1 cellular context compared by ENCODE assay signal in the genomic region with DNA sequence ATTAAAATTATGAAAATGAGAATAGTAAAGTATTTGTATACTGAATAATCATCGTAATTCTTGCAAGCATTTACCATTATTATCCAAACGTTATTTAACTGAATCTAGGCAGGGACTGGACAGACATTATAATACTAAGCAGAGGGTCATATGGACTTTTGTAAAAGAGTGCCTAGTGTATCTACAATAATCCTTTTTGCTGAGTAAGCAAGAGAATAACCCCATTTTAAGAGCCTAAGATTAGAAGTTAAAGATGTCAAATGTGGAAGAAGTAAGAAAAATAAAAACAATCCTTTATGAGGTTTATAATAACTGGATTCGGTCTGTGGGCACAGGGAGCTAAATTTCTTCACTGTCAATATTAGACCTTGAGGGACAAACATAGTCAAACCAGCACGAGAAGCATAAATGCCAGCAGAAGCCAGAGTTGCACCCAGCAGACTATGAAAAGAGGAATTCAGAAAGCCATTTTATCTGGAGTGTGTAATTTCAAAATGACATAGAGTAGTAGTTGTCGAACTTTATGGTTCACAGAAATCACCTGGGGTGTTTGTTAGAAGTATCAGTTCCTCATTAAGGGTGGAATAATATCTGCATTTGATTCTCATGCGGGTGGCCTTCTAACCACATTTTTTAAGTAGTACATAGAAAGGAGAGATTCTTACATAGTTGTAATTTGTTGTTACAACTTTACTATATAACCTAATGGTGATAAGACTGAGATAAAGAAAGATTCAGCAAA.
TF ChIP-seq lines count a peak whose summit lies in the region.

No MANE protein-coding gene starts in this region.

TF ChIP-seq in GM12878, 131 proteins besides CTCF, POLR2A, EP300 and RAD21 (continued from another document and continues in another):
- no peak for TF ChIP-seq NFYA (IDR thresholded peaks at IDR 0.05; ENCODE audit: borderline replicate concordance, low read depth, low read length)
- 0 out of 2 replicates have a peak, but pooled peaks have one; percentile 32 for TF ChIP-seq GATAD2B (conservative IDR thresholded peaks at IDR 0.05; ENCODE audit: low read depth)
- no peak for TF ChIP-seq BRCA1 (IDR thresholded peaks at IDR 0.05; ENCODE audit: low read depth, low read length)
- TF ChIP-seq RCOR1 (conservative IDR thresholded peaks at IDR 0.05; ENCODE audit: low read depth, low read length), result no peak
- TF ChIP-seq NR2C2 (IDR thresholded peaks at IDR 0.05; ENCODE audit: borderline replicate concordance, control insufficient read depth, insufficient read length, low read depth), result no peak
- TF ChIP-seq, protein P1, sequence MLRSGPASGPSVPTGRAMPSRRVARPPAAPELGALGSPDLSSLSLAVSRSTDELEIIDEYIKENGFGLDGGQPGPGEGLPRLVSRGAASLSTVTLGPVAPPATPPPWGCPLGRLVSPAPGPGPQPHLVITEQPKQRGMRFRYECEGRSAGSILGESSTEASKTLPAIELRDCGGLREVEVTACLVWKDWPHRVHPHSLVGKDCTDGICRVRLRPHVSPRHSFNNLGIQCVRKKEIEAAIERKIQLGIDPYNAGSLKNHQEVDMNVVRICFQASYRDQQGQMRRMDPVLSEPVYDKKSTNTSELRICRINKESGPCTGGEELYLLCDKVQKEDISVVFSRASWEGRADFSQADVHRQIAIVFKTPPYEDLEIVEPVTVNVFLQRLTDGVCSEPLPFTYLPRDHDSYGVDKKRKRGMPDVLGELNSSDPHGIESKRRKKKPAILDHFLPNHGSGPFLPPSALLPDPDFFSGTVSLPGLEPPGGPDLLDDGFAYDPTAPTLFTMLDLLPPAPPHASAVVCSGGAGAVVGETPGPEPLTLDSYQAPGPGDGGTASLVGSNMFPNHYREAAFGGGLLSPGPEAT (IDR thresholded peaks at IDR 0.05; ENCODE audit: low read depth), result peak; percentile 56; the same call in 1 of the 2 replicates
- TF ChIP-seq, protein P2, sequence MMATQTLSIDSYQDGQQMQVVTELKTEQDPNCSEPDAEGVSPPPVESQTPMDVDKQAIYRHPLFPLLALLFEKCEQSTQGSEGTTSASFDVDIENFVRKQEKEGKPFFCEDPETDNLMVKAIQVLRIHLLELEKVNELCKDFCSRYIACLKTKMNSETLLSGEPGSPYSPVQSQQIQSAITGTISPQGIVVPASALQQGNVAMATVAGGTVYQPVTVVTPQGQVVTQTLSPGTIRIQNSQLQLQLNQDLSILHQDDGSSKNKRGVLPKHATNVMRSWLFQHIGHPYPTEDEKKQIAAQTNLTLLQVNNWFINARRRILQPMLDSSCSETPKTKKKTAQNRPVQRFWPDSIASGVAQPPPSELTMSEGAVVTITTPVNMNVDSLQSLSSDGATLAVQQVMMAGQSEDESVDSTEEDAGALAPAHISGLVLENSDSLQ (IDR thresholded peaks at IDR 0.05), result no peak
- TF ChIP-seq IKZF1 (conservative IDR thresholded peaks at IDR 0.05), result peak; percentile 51
- TF ChIP-seq HCFC1 (IDR thresholded peaks at IDR 0.05; ENCODE audit: low read length), result no peak
- TF ChIP-seq NR2C1 (IDR thresholded peaks at IDR 0.05), result no peak
- TF ChIP-seq PAX8 (IDR thresholded peaks at IDR 0.05), result no peak
- TF ChIP-seq, protein P3, sequence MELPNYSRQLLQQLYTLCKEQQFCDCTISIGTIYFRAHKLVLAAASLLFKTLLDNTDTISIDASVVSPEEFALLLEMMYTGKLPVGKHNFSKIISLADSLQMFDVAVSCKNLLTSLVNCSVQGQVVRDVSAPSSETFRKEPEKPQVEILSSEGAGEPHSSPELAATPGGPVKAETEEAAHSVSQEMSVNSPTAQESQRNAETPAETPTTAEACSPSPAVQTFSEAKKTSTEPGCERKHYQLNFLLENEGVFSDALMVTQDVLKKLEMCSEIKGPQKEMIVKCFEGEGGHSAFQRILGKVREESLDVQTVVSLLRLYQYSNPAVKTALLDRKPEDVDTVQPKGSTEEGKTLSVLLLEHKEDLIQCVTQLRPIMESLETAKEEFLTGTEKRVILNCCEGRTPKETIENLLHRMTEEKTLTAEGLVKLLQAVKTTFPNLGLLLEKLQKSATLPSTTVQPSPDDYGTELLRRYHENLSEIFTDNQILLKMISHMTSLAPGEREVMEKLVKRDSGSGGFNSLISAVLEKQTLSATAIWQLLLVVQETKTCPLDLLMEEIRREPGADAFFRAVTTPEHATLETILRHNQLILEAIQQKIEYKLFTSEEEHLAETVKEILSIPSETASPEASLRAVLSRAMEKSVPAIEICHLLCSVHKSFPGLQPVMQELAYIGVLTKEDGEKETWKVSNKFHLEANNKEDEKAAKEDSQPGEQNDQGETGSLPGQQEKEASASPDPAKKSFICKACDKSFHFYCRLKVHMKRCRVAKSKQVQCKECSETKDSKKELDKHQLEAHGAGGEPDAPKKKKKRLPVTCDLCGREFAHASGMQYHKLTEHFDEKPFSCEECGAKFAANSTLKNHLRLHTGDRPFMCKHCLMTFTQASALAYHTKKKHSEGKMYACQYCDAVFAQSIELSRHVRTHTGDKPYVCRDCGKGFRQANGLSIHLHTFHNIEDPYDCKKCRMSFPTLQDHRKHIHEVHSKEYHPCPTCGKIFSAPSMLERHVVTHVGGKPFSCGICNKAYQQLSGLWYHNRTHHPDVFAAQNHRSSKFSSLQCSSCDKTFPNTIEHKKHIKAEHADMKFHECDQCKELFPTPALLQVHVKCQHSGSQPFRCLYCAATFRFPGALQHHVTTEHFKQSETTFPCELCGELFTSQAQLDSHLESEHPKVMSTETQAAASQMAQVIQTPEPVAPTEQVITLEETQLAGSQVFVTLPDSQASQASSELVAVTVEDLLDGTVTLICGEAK (IDR thresholded peaks at IDR 0.05; ENCODE audit: borderline replicate concordance), result no peak
- TF ChIP-seq ESRRA (IDR thresholded peaks at IDR 0.05; ENCODE audit: low read length), result no peak
- TF ChIP-seq NBN (IDR thresholded peaks at IDR 0.05), result no peak
- TF ChIP-seq SUPT20H (IDR thresholded peaks at IDR 0.05; ENCODE audit: borderline replicate concordance, control insufficient read depth, low read depth, low read length), result no peak
- TF ChIP-seq YBX1 (IDR thresholded peaks at IDR 0.05), result no peak
- TF ChIP-seq RAD51 (IDR thresholded peaks at IDR 0.05), result no peak
- TF ChIP-seq, protein P4, sequence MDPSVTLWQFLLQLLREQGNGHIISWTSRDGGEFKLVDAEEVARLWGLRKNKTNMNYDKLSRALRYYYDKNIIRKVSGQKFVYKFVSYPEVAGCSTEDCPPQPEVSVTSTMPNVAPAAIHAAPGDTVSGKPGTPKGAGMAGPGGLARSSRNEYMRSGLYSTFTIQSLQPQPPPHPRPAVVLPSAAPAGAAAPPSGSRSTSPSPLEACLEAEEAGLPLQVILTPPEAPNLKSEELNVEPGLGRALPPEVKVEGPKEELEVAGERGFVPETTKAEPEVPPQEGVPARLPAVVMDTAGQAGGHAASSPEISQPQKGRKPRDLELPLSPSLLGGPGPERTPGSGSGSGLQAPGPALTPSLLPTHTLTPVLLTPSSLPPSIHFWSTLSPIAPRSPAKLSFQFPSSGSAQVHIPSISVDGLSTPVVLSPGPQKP (IDR thresholded peaks at IDR 0.05; ENCODE audit: low read depth, low read length), result no peak
- TF ChIP-seq, protein P5, sequence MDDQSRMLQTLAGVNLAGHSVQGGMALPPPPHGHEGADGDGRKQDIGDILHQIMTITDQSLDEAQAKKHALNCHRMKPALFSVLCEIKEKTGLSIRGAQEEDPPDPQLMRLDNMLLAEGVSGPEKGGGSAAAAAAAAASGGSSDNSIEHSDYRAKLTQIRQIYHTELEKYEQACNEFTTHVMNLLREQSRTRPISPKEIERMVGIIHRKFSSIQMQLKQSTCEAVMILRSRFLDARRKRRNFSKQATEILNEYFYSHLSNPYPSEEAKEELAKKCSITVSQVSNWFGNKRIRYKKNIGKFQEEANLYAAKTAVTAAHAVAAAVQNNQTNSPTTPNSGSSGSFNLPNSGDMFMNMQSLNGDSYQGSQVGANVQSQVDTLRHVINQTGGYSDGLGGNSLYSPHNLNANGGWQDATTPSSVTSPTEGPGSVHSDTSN (IDR thresholded peaks at IDR 0.05; ENCODE audit: insufficient replicate concordance, low read depth, low read length), result no peak
- TF ChIP-seq TCF7 (IDR thresholded peaks at IDR 0.05; ENCODE audit: borderline replicate concordance), result no peak
- peak; percentile 27 for TF ChIP-seq MEF2B (IDR thresholded peaks at IDR 0.05; ENCODE audit: partially characterized antibody, poor library complexity, severe bottlenecking)
- no peak for TF ChIP-seq FOXK2 (IDR thresholded peaks at IDR 0.05)
- TF ChIP-seq, protein P6, sequence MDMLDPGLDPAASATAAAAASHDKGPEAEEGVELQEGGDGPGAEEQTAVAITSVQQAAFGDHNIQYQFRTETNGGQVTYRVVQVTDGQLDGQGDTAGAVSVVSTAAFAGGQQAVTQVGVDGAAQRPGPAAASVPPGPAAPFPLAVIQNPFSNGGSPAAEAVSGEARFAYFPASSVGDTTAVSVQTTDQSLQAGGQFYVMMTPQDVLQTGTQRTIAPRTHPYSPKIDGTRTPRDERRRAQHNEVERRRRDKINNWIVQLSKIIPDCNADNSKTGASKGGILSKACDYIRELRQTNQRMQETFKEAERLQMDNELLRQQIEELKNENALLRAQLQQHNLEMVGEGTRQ (IDR thresholded peaks at IDR 0.05; ENCODE audit: borderline replicate concordance, low read depth, low read length), result no peak
- no peak for TF ChIP-seq CHD2 (IDR thresholded peaks at IDR 0.05; ENCODE audit: borderline replicate concordance, low read depth, low read length)
- TF ChIP-seq, protein P7, sequence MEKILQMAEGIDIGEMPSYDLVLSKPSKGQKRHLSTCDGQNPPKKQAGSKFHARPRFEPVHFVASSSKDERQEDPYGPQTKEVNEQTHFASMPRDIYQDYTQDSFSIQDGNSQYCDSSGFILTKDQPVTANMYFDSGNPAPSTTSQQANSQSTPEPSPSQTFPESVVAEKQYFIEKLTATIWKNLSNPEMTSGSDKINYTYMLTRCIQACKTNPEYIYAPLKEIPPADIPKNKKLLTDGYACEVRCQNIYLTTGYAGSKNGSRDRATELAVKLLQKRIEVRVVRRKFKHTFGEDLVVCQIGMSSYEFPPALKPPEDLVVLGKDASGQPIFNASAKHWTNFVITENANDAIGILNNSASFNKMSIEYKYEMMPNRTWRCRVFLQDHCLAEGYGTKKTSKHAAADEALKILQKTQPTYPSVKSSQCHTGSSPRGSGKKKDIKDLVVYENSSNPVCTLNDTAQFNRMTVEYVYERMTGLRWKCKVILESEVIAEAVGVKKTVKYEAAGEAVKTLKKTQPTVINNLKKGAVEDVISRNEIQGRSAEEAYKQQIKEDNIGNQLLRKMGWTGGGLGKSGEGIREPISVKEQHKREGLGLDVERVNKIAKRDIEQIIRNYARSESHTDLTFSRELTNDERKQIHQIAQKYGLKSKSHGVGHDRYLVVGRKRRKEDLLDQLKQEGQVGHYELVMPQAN (conservative IDR thresholded peaks at IDR 0.05), result no peak
- TF ChIP-seq ZNF384 (IDR thresholded peaks at IDR 0.05; ENCODE audit: borderline replicate concordance, low read depth, low read length), result no peak
- TF ChIP-seq, protein P8, sequence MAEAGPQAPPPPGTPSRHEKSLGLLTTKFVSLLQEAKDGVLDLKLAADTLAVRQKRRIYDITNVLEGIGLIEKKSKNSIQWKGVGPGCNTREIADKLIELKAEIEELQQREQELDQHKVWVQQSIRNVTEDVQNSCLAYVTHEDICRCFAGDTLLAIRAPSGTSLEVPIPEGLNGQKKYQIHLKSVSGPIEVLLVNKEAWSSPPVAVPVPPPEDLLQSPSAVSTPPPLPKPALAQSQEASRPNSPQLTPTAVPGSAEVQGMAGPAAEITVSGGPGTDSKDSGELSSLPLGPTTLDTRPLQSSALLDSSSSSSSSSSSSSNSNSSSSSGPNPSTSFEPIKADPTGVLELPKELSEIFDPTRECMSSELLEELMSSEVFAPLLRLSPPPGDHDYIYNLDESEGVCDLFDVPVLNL (IDR thresholded peaks at IDR 0.05; ENCODE audit: low read depth, low read length), result no peak
- TF ChIP-seq, protein P9, sequence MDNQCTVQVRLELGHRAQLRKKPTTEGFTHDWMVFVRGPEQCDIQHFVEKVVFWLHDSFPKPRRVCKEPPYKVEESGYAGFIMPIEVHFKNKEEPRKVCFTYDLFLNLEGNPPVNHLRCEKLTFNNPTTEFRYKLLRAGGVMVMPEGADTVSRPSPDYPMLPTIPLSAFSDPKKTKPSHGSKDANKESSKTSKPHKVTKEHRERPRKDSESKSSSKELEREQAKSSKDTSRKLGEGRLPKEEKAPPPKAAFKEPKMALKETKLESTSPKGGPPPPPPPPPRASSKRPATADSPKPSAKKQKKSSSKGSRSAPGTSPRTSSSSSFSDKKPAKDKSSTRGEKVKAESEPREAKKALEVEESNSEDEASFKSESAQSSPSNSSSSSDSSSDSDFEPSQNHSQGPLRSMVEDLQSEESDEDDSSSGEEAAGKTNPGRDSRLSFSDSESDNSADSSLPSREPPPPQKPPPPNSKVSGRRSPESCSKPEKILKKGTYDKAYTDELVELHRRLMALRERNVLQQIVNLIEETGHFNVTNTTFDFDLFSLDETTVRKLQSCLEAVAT (IDR thresholded peaks at IDR 0.05), result peak; percentile 71
- TF ChIP-seq WRNIP1 (IDR thresholded peaks at IDR 0.05; ENCODE audit: borderline replicate concordance, low read depth, low read length), result no peak
- no peak for TF ChIP-seq KAT2A (conservative IDR thresholded peaks at IDR 0.05; ENCODE audit: control insufficient read depth, low read depth, low read length)
- TF ChIP-seq IKZF2 (IDR thresholded peaks at IDR 0.05), result peak; percentile 43 to 75; a peak in 3 of 4 replicates
- TF ChIP-seq, protein P10, sequence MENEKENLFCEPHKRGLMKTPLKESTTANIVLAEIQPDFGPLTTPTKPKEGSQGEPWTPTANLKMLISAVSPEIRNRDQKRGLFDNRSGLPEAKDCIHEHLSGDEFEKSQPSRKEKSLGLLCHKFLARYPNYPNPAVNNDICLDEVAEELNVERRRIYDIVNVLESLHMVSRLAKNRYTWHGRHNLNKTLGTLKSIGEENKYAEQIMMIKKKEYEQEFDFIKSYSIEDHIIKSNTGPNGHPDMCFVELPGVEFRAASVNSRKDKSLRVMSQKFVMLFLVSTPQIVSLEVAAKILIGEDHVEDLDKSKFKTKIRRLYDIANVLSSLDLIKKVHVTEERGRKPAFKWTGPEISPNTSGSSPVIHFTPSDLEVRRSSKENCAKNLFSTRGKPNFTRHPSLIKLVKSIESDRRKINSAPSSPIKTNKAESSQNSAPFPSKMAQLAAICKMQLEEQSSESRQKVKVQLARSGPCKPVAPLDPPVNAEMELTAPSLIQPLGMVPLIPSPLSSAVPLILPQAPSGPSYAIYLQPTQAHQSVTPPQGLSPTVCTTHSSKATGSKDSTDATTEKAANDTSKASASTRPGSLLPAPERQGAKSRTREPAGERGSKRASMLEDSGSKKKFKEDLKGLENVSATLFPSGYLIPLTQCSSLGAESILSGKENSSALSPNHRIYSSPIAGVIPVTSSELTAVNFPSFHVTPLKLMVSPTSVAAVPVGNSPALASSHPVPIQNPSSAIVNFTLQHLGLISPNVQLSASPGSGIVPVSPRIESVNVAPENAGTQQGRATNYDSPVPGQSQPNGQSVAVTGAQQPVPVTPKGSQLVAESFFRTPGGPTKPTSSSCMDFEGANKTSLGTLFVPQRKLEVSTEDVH (IDR thresholded peaks at IDR 0.05; ENCODE audit: low read depth, partially characterized antibody), result no peak
- no peak for TF ChIP-seq LARP7 (IDR thresholded peaks at IDR 0.05)
- TF ChIP-seq, protein P11, sequence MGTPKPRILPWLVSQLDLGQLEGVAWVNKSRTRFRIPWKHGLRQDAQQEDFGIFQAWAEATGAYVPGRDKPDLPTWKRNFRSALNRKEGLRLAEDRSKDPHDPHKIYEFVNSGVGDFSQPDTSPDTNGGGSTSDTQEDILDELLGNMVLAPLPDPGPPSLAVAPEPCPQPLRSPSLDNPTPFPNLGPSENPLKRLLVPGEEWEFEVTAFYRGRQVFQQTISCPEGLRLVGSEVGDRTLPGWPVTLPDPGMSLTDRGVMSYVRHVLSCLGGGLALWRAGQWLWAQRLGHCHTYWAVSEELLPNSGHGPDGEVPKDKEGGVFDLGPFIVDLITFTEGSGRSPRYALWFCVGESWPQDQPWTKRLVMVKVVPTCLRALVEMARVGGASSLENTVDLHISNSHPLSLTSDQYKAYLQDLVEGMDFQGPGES (IDR thresholded peaks at IDR 0.05), result no peak
- peak; percentile 83 for TF ChIP-seq NR2F1 (conservative IDR thresholded peaks at IDR 0.05)
- no peak for TF ChIP-seq ZNF622 (IDR thresholded peaks at IDR 0.05)
- peak; percentile 65; the same call in 1 of the 2 replicates for TF ChIP-seq IRF4 (IDR thresholded peaks at IDR 0.05; ENCODE audit: low read depth, low read length)
